8 cellular contexts compared by ENCODE assay signal in genomic region chr9:108933231-108933630, GRCh38. TPM values are rescaled to one million over a fixed set of nuclear protein-coding genes. Genes with fewer than 3 reads are reported as not detected.
DNase-seq lines count a peak whose midpoint lies in the region; ATAC-seq and TF ChIP-seq lines count a peak whose summit lies in the region.

No MANE protein-coding gene starts in this region.

- peak overlapping the region; percentile 83 for H3K27ac ChIP-seq in HCT116 (ENCODE audit: low read depth, low read length)
- H3K27ac ChIP-seq in right cardiac atrium (ENCODE audit: low read length), result peak overlapping the region; percentile 55

- no peak for ATAC-seq in HCT116
- no peak for ATAC-seq in right cardiac atrium
- ATAC-seq in GM18873 (IDR thresholded peaks at IDR 0.05; ENCODE audit: low FRiP score, unreplicated experiment), result no peak
- no peak for ATAC-seq in GM18520 (IDR thresholded peaks at IDR 0.05; ENCODE audit: unreplicated experiment)

- H3K4me1 ChIP-seq in HCT116 (ENCODE audit: control insufficient read depth in 1 of 2, insufficient read depth in 2 of 2, low read length in 2 of 2), result peaks cover 4 to 14% of the 10 kb centered on the region in 2 experiments; a peak in 3 of 4 replicates
- peaks cover 6% of the 10 kb centered on the region for H3K4me1 ChIP-seq in right cardiac atrium (ENCODE audit: control insufficient read depth, insufficient read depth, low read length)

- H3K4me3 Mint-ChIP-seq in activated T-helper 2 cell treated with anti-CD3 and anti-CD28 coated beads, Interferon-gamma antibody, Interleukin-2, Interleukin-4, amounts not matched to agents 10 μg/mL and 5 μg/mL and 100 μg/mL, durations not matched to agents 14 hours and 24 hours and 36 hours (ENCODE audit: low read depth), result peak overlapping the region; percentile 98

- peaks cover 0 to 5% of the 10 kb centered on the region in 2 experiments; a peak in 2 of 4 replicates for H3K36me3 ChIP-seq in HCT116 (ENCODE audit: control insufficient read depth in 1 of 2, insufficient read depth in 2 of 2, low read length in 2 of 2)

- no peaks in the 10 kb centered on the region for H3K27me3 Mint-ChIP-seq in activated T-helper 2 cell treated with anti-CD3 and anti-CD28 coated beads, Interferon-gamma antibody, Interleukin-2, Interleukin-4, amounts not matched to agents 10 μg/mL and 5 μg/mL and 100 μg/mL, durations not matched to agents 14 hours and 24 hours and 36 hours (ENCODE audit: low read depth)

- no peak for TF ChIP-seq CTCF in HCT116 (IDR thresholded peaks at IDR 0.05 in 2 of 3, conservative IDR thresholded peaks at IDR 0.05 in 1 of 3; ENCODE audit: borderline replicate concordance in 1 of 3, insufficient read depth in 1 of 3, low read depth in 2 of 3, low read length in 2 of 3)

- no TSS peak for BruUV-seq in HCT116 (replicated peaks; lab: Mats Ljungman, UMichigan)

- H2AFZ ChIP-seq in HCT116 (ENCODE audit: low read depth, low read length, poor library complexity, severe bottlenecking), result no peak overlapping the region

- peaks cover 20% of the 10 kb centered on the region for H3K36me3 Mint-ChIP-seq in activated T-helper 2 cell treated with anti-CD3 and anti-CD28 coated beads, Interferon-gamma antibody, Interleukin-2, Interleukin-4, amounts not matched to agents 10 μg/mL and 5 μg/mL and 100 μg/mL, durations not matched to agents 14 hours and 24 hours and 36 hours (ENCODE audit: low read depth)

- peaks cover 46% of the 10 kb centered on the region for H3K79me2 ChIP-seq in HCT116 (ENCODE audit: insufficient read depth, low read length)

- H3K9me2 ChIP-seq in HCT116 (ENCODE audit: insufficient read depth), result no peaks in the 10 kb centered on the region

- POLR2A ChIA-PET in HCT116 (lab: Charles Lee), result no interaction called here

- under 1% methylated on average over 20 of the region's 20 CpGs for WGBS in right cardiac atrium

- H3K27me3 ChIP-seq in HCT116 (ENCODE audit: insufficient read depth, low read length), result no peaks in the 10 kb centered on the region
- H3K27me3 ChIP-seq in right cardiac atrium (ENCODE audit: control insufficient read depth, insufficient read depth), result no peaks in the 10 kb centered on the region

- TF ChIP-seq RAD21 in HCT116 (IDR thresholded peaks at IDR 0.05; ENCODE audit: low read depth), result no peak

- DNase-seq in AG08396 (ENCODE audit: low spot score) (peak; percentile 20), HCT116 (ENCODE audit: low read depth, low spot score) (no peak), right cardiac atrium (no peak), skeletal muscle cell (ENCODE audit: low read depth) (no peak), activated gamma-delta T cell (lab: John Stamatoyannopoulos, UW) (no peak)
- peak; percentile 9 for DNase-seq in activated T-helper 2 cell treated with anti-CD3 and anti-CD28 coated beads, Interferon-gamma antibody, Interleukin-2, Interleukin-4, amounts not matched to agents 10 μg/mL and 5 μg/mL and 100 μg/mL, durations not matched to agents 14 hours and 24 hours and 36 hours (ENCODE audit: low spot score)

- peak overlapping the region; percentile 96 for H3K4me2 ChIP-seq in HCT116 (ENCODE audit: low read length)

- H3K4me3 ChIP-seq in HCT116 (replicated peaks in 1 of 2; ENCODE audit: low read depth in 1 of 2, low read length in 2 of 2) (peak overlapping the region; percentile 83 to 97), right cardiac atrium (ENCODE audit: low read length) (peak overlapping the region; percentile 56), skeletal muscle cell (ENCODE audit: low read depth, low read length) (peak overlapping the region; percentile 89)

- H3K9me3 ChIP-seq in HCT116 (ENCODE audit: control insufficient read depth in 1 of 2, insufficient read depth in 1 of 2, low read depth in 1 of 2, low read length in 2 of 2), result no peaks in the 10 kb centered on the region
- no peaks in the 10 kb centered on the region for H3K9me3 ChIP-seq in right cardiac atrium (ENCODE audit: control insufficient read depth, low read length)

- H3K27ac Mint-ChIP-seq in activated T-helper 2 cell treated with anti-CD3 and anti-CD28 coated beads, Interferon-gamma antibody, Interleukin-2, Interleukin-4, amounts not matched to agents 10 μg/mL and 5 μg/mL and 100 μg/mL, durations not matched to agents 14 hours and 24 hours and 36 hours, result peak overlapping the region; percentile 94

- CTCF ChIA-PET in HCT116 (lab: Charles Lee), result no interaction called here

- H4K20me1 ChIP-seq in HCT116 (ENCODE audit: insufficient read depth), result no peaks in the 10 kb centered on the region

- TF ChIP-seq POLR2A in HCT116 (IDR thresholded peaks at IDR 0.05; ENCODE audit: borderline replicate concordance, extremely low read depth, insufficient read depth, insufficient read length), result no peak

- peaks cover 26% of the 10 kb centered on the region for H3K4me1 Mint-ChIP-seq in activated T-helper 2 cell treated with anti-CD3 and anti-CD28 coated beads, Interferon-gamma antibody, Interleukin-2, Interleukin-4, amounts not matched to agents 10 μg/mL and 5 μg/mL and 100 μg/mL, durations not matched to agents 14 hours and 24 hours and 36 hours (ENCODE audit: low read depth)

- intact Hi-C loops in HCT116 (cut with micrococcal nuclease), result no loop called here
- intact Hi-C loops in activated T-helper 2 cell treated with anti-CD3 and anti-CD28 coated beads, Interferon-gamma antibody, Interleukin-2, Interleukin-4, amounts not matched to agents 10 μg/mL and 5 μg/mL and 100 μg/mL, durations not matched to agents 14 hours and 24 hours and 36 hours (cut with micrococcal nuclease), result loop anchor here (5.0 to 10.0 kb wide), 4 partner anchors 169 to 482 kb away; partner anchors contain the start of gene EPB41L4B
- intact Hi-C loops in right cardiac atrium (cut with DNase I), result no loop called here

- RAD21 ChIA-PET in HCT116 (lab: Charles Lee; ENCODE audit: low non-redundant PET in 1 of 2, low total read pairs in 2 of 2, uncharacterized antibody in 2 of 2, unreplicated experiment in 2 of 2), result no interaction called here

- peak overlapping the region; percentile 87 for H3K9ac ChIP-seq in HCT116 (ENCODE audit: low read length)

- no peaks in the 10 kb centered on the region for H3K9me3 Mint-ChIP-seq in activated T-helper 2 cell treated with anti-CD3 and anti-CD28 coated beads, Interferon-gamma antibody, Interleukin-2, Interleukin-4, amounts not matched to agents 10 μg/mL and 5 μg/mL and 100 μg/mL, durations not matched to agents 14 hours and 24 hours and 36 hours

TF ChIP-seq in HCT116, 20 proteins besides CTCF, POLR2A, EP300 and RAD21 (continues in another document):
- no peak for TF ChIP-seq ZFX (IDR thresholded peaks at IDR 0.05)
- no peak for TF ChIP-seq TCF7L2 (IDR thresholded peaks at IDR 0.05; ENCODE audit: borderline replicate concordance, extremely low read depth, insufficient read depth, insufficient read length)
- TF ChIP-seq YY1 (IDR thresholded peaks at IDR 0.05; ENCODE audit: extremely low read depth, insufficient replicate concordance, low read depth, low read length), result no peak
- no peak for TF ChIP-seq CBX3 (IDR thresholded peaks at IDR 0.05; ENCODE audit: low read depth)
- TF ChIP-seq ZBTB33 (IDR thresholded peaks at IDR 0.05; ENCODE audit: extremely low read depth, insufficient replicate concordance, low read length), result no peak
- no peak for TF ChIP-seq ATF3 (IDR thresholded peaks at IDR 0.05)
- no peak for TF ChIP-seq ZNF274 (IDR thresholded peaks at IDR 0.05; ENCODE audit: low read depth, low read length)
- TF ChIP-seq FOSL1 (IDR thresholded peaks at IDR 0.05; ENCODE audit: low read depth), result no peak
- TF ChIP-seq JUND (IDR thresholded peaks at IDR 0.05), result no peak
- no peak for TF ChIP-seq MAX (IDR thresholded peaks at IDR 0.05)
- no peak for TF ChIP-seq EZH2phosphoT487 (IDR thresholded peaks at IDR 0.05; ENCODE audit: borderline replicate concordance)
- no peak for TF ChIP-seq SRF (IDR thresholded peaks at IDR 0.05; ENCODE audit: low read depth)

RNA-seq across cellular contexts. Expression of gene ELP1, which starts 0.7 kb away (rescaled TPM):
- total RNA-seq in HCT116 (2021; ENCODE audit: unreplicated experiment) (28.8 TPM), right cardiac atrium (10 to 100 TPM; 20.5 to 24.1 (median 22.0) TPM)
- 12.1 and 16.1 TPM in 2 replicates for polyA plus RNA-seq in HCT116 (2012)
- 31.7 and 32.7 TPM in 2 replicates for total RNA-seq in activated T-helper 2 cell treated with anti-CD3 and anti-CD28 coated beads, Interferon-gamma antibody, Interleukin-2, Interleukin-4, amounts not matched to agents 10 μg/mL and 5 μg/mL and 100 μg/mL, durations not matched to agents 14 hours and 24 hours and 36 hours
- 12.8 TPM for polyA plus RNA-seq in right cardiac atrium

RNA-seq across cellular contexts. Expression of gene ABITRAM, which starts 1.0 kb away (rescaled TPM):
- total RNA-seq in HCT116 (2021; ENCODE audit: unreplicated experiment) (13.4 TPM), right cardiac atrium (10 to 100 TPM in 2 of 4 donors, 1 to 10 TPM in 2; 5.6 to 12.9 (median 10.0) TPM)
- 11.1 and 12.0 TPM in 2 replicates for polyA plus RNA-seq in HCT116 (2012)
- 11.6 and 12.2 TPM in 2 replicates for total RNA-seq in activated T-helper 2 cell treated with anti-CD3 and anti-CD28 coated beads, Interferon-gamma antibody, Interleukin-2, Interleukin-4, amounts not matched to agents 10 μg/mL and 5 μg/mL and 100 μg/mL, durations not matched to agents 14 hours and 24 hours and 36 hours
- 12.7 TPM for polyA plus RNA-seq in right cardiac atrium

Comparison
In these comparisons a context has a peak if more than half of its experiments do, and no peak if none do; other contexts are left out.
1. DNase-seq: peak in AG08396 (single experiment) and activated T-helper 2 cell treated with anti-CD3 and anti-CD28 coated beads, Interferon-gamma antibody, Interleukin-2, Interleukin-4, amounts not matched to agents 10 μg/mL and 5 μg/mL and 100 μg/mL, durations not matched to agents 14 hours and 24 hours and 36 hours (single experiment); none in HCT116 (single experiment), right cardiac atrium (0 of 3), skeletal muscle cell (single experiment) and activated gamma-delta T cell (single experiment).
2. Peak in every context shown above with its lines, with median percentiles within 50 percentile points of each other: H3K4me3 ChIP-seq.